ENCODE assay signal across 1 cellular context in the genomic region with DNA sequence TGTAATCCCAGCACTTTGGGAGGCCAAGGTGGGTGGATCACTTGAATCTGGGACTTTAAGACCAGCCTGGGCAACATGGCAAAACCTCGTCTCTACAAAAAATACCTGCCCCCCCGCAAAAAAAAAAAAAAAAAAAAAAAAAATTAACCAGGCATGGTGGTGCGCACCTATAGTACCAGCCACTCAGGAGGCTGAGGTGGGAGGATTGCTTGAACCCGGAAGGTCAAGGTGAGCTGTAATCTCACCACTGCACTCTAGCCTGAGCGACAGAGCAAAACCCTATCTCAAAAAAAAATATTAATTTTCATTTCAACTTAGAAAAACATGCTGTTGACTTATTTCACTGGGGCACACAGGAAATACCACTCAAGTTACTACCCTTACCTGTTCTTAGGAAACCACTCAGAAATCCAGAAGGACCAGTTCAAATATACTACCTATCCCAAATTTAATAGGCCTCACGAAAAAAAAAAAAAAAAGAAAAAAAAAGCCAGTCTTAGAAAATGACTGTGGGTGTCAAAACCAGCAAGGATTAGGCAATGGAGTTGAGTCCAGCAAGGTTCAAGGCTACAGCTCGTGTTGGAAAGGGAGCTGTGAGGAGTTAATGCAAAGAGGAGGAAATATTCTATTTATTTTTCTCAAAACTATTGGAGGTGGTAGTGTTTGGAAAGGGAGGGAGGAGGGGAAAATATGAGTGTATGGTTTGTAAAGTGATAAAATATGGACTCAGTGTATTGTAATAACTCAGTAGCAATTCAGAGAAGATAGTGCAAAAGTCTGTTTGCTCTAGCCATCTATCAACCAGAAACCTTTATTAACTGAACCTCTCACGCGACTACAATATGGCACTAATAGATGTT.
TF ChIP-seq lines count a peak whose summit lies in the region.

No MANE protein-coding gene starts in this region.

TF ChIP-seq in HepG2, 621 proteins besides CTCF, POLR2A, EP300 and RAD21 (continued from another document):
- TF ChIP-seq, protein P1, sequence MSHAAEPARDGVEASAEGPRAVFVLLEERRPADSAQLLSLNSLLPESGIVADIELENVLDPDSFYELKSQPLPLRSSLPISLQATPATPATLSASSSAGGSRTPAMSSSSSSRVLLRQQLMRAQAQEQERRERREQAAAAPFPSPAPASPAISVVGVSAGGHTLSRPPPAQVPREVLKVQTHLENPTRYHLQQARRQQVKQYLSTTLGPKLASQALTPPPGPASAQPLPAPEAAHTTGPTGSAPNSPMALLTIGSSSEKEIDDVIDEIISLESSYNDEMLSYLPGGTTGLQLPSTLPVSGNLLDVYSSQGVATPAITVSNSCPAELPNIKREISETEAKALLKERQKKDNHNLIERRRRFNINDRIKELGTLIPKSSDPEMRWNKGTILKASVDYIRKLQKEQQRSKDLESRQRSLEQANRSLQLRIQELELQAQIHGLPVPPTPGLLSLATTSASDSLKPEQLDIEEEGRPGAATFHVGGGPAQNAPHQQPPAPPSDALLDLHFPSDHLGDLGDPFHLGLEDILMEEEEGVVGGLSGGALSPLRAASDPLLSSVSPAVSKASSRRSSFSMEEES (CRISPR knock-in tag; IDR thresholded peaks at IDR 0.05): peak; percentile 68; the same call in 1 of the 2 replicates
- TF ChIP-seq JDP2 (CRISPR knock-in tag; IDR thresholded peaks at IDR 0.05; ENCODE audit: borderline replicate concordance) (no peak), CREB1 (IDR thresholded peaks at IDR 0.05) (no peak), CREB1 (CRISPR knock-in tag; IDR thresholded peaks at IDR 0.05) (peak; percentile 73), REPIN1 (CRISPR knock-in tag; IDR thresholded peaks at IDR 0.05; ENCODE audit: borderline replicate concordance, low read depth) (peak; percentile 71), FOXO1 (CRISPR knock-in tag; IDR thresholded peaks at IDR 0.05) (peak; percentile 72; the same call in 1 of the 2 replicates), NR2C2 (CRISPR knock-in tag; IDR thresholded peaks at IDR 0.05; ENCODE audit: borderline replicate concordance) (peak; percentile 75), ZNF138 (CRISPR knock-in tag; IDR thresholded peaks at IDR 0.05; ENCODE audit: low read depth) (no peak), PHF21A (CRISPR knock-in tag; IDR thresholded peaks at IDR 0.05) (peak; percentile 85), CEBPG (CRISPR knock-in tag; IDR thresholded peaks at IDR 0.05) (peak; percentile 97)
- TF ChIP-seq, protein P2, sequence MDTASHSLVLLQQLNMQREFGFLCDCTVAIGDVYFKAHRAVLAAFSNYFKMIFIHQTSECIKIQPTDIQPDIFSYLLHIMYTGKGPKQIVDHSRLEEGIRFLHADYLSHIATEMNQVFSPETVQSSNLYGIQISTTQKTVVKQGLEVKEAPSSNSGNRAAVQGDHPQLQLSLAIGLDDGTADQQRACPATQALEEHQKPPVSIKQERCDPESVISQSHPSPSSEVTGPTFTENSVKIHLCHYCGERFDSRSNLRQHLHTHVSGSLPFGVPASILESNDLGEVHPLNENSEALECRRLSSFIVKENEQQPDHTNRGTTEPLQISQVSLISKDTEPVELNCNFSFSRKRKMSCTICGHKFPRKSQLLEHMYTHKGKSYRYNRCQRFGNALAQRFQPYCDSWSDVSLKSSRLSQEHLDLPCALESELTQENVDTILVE (CRISPR knock-in tag; IDR thresholded peaks at IDR 0.05): peak; percentile 88
- TF ChIP-seq, protein P3, sequence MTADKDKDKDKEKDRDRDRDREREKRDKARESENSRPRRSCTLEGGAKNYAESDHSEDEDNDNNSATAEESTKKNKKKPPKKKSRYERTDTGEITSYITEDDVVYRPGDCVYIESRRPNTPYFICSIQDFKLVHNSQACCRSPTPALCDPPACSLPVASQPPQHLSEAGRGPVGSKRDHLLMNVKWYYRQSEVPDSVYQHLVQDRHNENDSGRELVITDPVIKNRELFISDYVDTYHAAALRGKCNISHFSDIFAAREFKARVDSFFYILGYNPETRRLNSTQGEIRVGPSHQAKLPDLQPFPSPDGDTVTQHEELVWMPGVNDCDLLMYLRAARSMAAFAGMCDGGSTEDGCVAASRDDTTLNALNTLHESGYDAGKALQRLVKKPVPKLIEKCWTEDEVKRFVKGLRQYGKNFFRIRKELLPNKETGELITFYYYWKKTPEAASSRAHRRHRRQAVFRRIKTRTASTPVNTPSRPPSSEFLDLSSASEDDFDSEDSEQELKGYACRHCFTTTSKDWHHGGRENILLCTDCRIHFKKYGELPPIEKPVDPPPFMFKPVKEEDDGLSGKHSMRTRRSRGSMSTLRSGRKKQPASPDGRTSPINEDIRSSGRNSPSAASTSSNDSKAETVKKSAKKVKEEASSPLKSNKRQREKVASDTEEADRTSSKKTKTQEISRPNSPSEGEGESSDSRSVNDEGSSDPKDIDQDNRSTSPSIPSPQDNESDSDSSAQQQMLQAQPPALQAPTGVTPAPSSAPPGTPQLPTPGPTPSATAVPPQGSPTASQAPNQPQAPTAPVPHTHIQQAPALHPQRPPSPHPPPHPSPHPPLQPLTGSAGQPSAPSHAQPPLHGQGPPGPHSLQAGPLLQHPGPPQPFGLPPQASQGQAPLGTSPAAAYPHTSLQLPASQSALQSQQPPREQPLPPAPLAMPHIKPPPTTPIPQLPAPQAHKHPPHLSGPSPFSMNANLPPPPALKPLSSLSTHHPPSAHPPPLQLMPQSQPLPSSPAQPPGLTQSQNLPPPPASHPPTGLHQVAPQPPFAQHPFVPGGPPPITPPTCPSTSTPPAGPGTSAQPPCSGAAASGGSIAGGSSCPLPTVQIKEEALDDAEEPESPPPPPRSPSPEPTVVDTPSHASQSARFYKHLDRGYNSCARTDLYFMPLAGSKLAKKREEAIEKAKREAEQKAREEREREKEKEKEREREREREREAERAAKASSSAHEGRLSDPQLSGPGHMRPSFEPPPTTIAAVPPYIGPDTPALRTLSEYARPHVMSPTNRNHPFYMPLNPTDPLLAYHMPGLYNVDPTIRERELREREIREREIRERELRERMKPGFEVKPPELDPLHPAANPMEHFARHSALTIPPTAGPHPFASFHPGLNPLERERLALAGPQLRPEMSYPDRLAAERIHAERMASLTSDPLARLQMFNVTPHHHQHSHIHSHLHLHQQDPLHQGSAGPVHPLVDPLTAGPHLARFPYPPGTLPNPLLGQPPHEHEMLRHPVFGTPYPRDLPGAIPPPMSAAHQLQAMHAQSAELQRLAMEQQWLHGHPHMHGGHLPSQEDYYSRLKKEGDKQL (CRISPR knock-in tag; IDR thresholded peaks at IDR 0.05; ENCODE audit: low read depth): peak; percentile 88
